Comparison of ENCODE assay signal across 30 cellular contexts in genomic region chr11:27410301-27410700, GRCh38.
"Had no signal": no experiment of that assay in that cellular context is flagged by ENCODE, and none has a peak within 500 bp of the region (broad histone marks: within the 10 kb centered on the region; RNA-seq: fewer than 3 reads in every experiment).

No MANE protein-coding gene starts in this region.

- H3K27me3 ChIP-seq: adrenal gland, body of pancreas, esophagus squamous epithelium, gastroesophageal sphincter, heart right ventricle, hepatocyte had no signal

- H3K36me3 ChIP-seq: adrenal gland, esophagus squamous epithelium, gastroesophageal sphincter, heart right ventricle had no signal

- FAIRE-seq: colon, endometrium, endothelial cell of umbilical vein, TTC549 had no signal

- H3K9me3 ChIP-seq: body of pancreas, esophagus squamous epithelium, gastroesophageal sphincter, heart right ventricle had no signal

- H3K4me2 ChIP-seq: hepatocyte had no signal

- H3K4me1 ChIP-seq: gastroesophageal sphincter had no signal

- H2AFZ ChIP-seq: hepatocyte had no signal

- H3K4me3 ChIP-seq: adrenal gland, body of pancreas, esophagus squamous epithelium, gastroesophageal sphincter, heart right ventricle, hepatocyte had no signal

- DNase-seq: activated CD4-positive, alpha-beta T cell treated with anti-CD3 and anti-CD28 coated beads for 1 hour; activated CD4-positive, alpha-beta T cell treated with anti-CD3 and anti-CD28 coated beads for 4 hours; activated CD4-positive, alpha-beta T cell treated with anti-CD3 and anti-CD28 coated beads, Interleukin-2, amount 50 U/mL, for 1 hour; activated CD4-positive, alpha-beta T cell treated with anti-CD3 and anti-CD28 coated beads, Interleukin-2, amount 50 U/mL, for 48 hours; activated CD8-positive, alpha-beta memory T cell treated with anti-CD3 and anti-CD28 coated beads for 24 hours; activated CD8-positive, alpha-beta T cell treated with anti-CD3 and anti-CD28 coated beads for 36 hours; activated effector memory CD4-positive, alpha-beta T cell treated with Interleukin-2 at 50 U/mL for 16 hours; activated gamma-delta T cell treated with Interleukin-2 at 50 U/mL for 16 hours; activated naive CD4-positive, alpha-beta T cell treated with anti-CD3 and anti-CD28 coated beads, Interleukin-2, amount 50 U/mL, for 16 hours; activated naive CD4-positive, alpha-beta T cell treated with Interleukin-2 at 50 U/mL for 16 hours; activated T-cell treated with anti-CD3 and anti-CD28 coated beads, Interleukin-2, amount 50 U/mL, for 4 hours; adrenal gland; amygdala; aorta; body of pancreas; caudate nucleus; cortex of kidney; effector CD8-positive, alpha-beta T cell; esophagus squamous epithelium; foreskin melanocyte; heart right ventricle; T-helper 2 cell had no signal

- H3K27ac ChIP-seq: adrenal gland, body of pancreas, epithelial cell of prostate, esophagus squamous epithelium, gastroesophageal sphincter, hepatocyte, VCaP had no signal
